In genomic region chr4:53501561-53501960, GRCh38 we compare ENCODE assay signal across 4 cellular contexts.
"Had no signal": no experiment of that assay in that cellular context is flagged by ENCODE, and none has a peak within 500 bp of the region (broad histone marks: within the 10 kb centered on the region; RNA-seq: fewer than 3 reads in every experiment).

No MANE protein-coding gene starts in this region.

- H3K27ac Mint-ChIP-seq: GM23338, H9 had no signal

- H3K4me3 ChIP-seq: GM23338 had no signal

- H3K9me3 Mint-ChIP-seq: GM23338, H9 had no signal

- DNase-seq: H9, HCEC 1CT, IMR-90 had no signal

- H2AFZ ChIP-seq: GM23338 had no signal

- ATAC-seq: GM23338 had no signal

- H3K4me2 ChIP-seq: GM23338 had no signal

- H3K4me3 Mint-ChIP-seq: GM23338, H9 had no signal
